11 cellular contexts compared by ENCODE assay signal in the genomic region with DNA sequence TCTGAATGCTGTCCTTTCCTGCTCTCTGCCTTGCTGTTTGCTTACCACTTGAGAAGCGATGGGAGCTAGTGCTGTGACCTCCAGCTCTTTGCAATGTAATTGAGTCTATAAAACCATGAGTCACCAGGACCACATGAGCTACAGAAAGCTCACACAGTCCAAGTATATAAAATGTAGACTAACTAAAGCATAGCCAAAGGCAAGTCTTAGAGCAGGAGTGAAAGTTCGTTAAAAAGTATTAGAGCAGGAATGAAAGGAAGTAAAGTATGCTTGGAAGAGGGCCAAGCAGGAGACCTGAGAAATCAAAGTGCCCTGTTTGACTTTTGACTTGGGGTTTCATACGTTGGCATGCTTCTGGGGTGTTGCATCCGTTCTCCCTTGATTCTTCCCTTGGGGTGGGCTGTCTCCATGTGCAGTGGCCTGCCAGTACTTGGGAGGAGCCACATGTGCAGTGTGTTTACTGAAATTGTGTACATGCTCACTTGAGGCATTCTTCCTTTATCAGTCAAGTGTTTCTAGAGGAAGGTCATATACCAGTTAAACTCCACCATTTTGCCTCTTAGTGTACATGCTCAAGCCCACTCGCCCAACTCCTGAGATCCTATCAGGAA.
DNase-seq lines count a peak whose midpoint lies in the region; ATAC-seq and TF ChIP-seq lines count a peak whose summit lies in the region.
"Had no signal": no experiment of that assay in that cellular context is flagged by ENCODE, and none has a peak within 500 bp of the region (broad histone marks: within the 10 kb centered on the region; RNA-seq: fewer than 3 reads in every experiment).

No MANE protein-coding gene starts in this region.

- no peak for TF ChIP-seq POLR2A in testis (IDR thresholded peaks at IDR 0.05)

- H3K27me3 ChIP-seq in brain microvascular endothelial cell (replicated peaks) (no peaks in the 10 kb centered on the region), testis (no peaks in the 10 kb centered on the region)

- WGBS in testis, 2 donors = 85% methylated on average over 5 of the region's 5 CpGs

- H3K4me1 ChIP-seq in mucosa of descending colon (ENCODE audit: low read depth) (peaks cover 9% of the 10 kb centered on the region), testis (no peaks in the 10 kb centered on the region)

- H3K27ac ChIP-seq in brain microvascular endothelial cell (peak overlapping the region; percentile 27), testis (no peak overlapping the region)

- H3K4me3 ChIP-seq in brain microvascular endothelial cell (ENCODE audit: low read depth, low read length) (no peak overlapping the region), mucosa of descending colon (no peak overlapping the region), testis (no peak overlapping the region)

- in situ Hi-C loops in brain microvascular endothelial cell (cut with HindIII; ENCODE audit: low pct_ligation_motif_present, low sequenced_read_pairs) = no loop called here

- no peaks in the 10 kb centered on the region for H3K36me3 ChIP-seq in brain microvascular endothelial cell (replicated peaks)
- no peaks in the 10 kb centered on the region for H3K36me3 ChIP-seq in mucosa of descending colon (ENCODE audit: low read depth)
- no peaks in the 10 kb centered on the region for H3K36me3 ChIP-seq in testis (ENCODE audit: low read depth, missing control alignments)

- peak; percentile 96 for DNase-seq in EH (ENCODE audit: low read depth)
- DNase-seq in NCI-H2196 treated with DMSO at 0.1 percent for 48 hours (lab: John Stamatoyannopoulos, UW; ENCODE audit: unreplicated experiment) = peak; percentile 32
- DNase-seq in brain microvascular endothelial cell = peak; percentile 81
- peak in 2 of 3 donors; percentile 50 to 52 for DNase-seq in mucosa of descending colon
- DNase-seq in epidermal melanocyte (ENCODE audit: insufficient read length, low spot score) = no peak
- DNase-seq in testis = no peak
- DNase-seq: activated CD4-positive, alpha-beta T cell treated with anti-CD3 and anti-CD28 coated beads, Interleukin-2, amount 10 ng/mL, durations not matched to agents 7 days and 5 days; NCI-H1694 had no signal

- ATAC-seq in mucosa of descending colon = peak; percentile 99
- no peak for ATAC-seq in GM21515 (IDR thresholded peaks at IDR 0.05; ENCODE audit: unreplicated experiment)
- no peak for ATAC-seq in GM18870 (IDR thresholded peaks at IDR 0.05; ENCODE audit: unreplicated experiment)
- ATAC-seq: left lobe of liver had no signal

- TF ChIP-seq CTCF in brain microvascular endothelial cell (IDR thresholded peaks at IDR 0.05; ENCODE audit: low read depth, low read length, missing control alignments) (no peak), mucosa of descending colon (IDR thresholded peaks at IDR 0.05) (no peak), testis (IDR thresholded peaks at IDR 0.05) (no peak)

- H3K9me3 ChIP-seq in mucosa of descending colon (no peaks in the 10 kb centered on the region), testis (no peaks in the 10 kb centered on the region)

- intact Hi-C loops in mucosa of descending colon (cut with DNase I, micrococcal nuclease) (no loop called here), testis (cut with DNase I; ENCODE audit: low total_unique reads) (no loop called here)

Comparison
In these comparisons a context has a peak if more than half of its experiments do, and no peak if none do; other contexts are left out.
1. DNase-seq: peak in EH (single experiment), NCI-H2196 treated with DMSO at 0.1 percent for 48 hours (single experiment), brain microvascular endothelial cell (single experiment) and mucosa of descending colon (2 of 3); none in epidermal melanocyte (single experiment) and testis (single experiment).